In the genomic region with DNA sequence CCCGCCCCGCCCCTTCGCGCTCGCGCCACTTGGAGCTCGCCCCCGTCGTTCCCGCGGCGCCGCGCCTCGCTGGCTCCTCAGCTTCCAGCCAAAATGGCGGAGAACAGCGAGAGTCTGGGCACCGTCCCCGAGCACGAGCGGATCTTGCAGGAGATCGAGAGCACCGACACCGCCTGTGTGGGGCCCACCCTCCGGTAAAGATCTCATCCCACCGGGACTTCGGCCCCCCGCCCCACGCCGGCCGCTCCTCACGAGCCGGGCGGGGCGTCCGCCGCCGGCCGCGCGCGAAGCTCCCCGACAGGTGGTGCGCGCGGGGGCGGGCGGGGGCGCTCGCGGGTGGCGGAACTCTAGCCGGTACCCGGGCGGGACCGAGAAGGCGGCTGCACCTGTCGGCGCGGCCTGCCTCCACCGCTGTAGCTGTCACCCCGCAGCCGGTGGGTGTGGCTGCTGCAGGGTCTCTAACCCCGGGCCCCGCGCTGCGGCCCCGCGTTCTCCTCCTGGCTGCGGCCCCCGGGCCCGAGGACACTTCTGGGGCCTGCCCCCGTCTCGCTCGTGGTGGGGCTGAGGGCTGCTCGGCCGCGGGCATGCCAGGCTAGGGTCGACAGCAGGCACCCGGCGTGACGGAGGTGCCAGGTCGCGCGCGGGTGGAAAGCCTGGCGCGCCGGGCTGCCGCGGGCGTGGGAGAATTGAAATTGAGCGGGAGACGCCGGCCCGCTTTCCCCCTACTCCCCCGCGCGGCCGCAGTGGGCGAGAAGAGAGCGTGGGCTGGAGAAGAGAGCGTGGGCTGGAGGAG, we compare ENCODE assay signal across 8 cellular contexts. TPM values are rescaled to one million over a fixed set of nuclear protein-coding genes. Genes with fewer than 3 reads are reported as not detected.
DNase-seq lines count a peak whose midpoint lies in the region; ATAC-seq and TF ChIP-seq lines count a peak whose summit lies in the region.

A gene with protein sequence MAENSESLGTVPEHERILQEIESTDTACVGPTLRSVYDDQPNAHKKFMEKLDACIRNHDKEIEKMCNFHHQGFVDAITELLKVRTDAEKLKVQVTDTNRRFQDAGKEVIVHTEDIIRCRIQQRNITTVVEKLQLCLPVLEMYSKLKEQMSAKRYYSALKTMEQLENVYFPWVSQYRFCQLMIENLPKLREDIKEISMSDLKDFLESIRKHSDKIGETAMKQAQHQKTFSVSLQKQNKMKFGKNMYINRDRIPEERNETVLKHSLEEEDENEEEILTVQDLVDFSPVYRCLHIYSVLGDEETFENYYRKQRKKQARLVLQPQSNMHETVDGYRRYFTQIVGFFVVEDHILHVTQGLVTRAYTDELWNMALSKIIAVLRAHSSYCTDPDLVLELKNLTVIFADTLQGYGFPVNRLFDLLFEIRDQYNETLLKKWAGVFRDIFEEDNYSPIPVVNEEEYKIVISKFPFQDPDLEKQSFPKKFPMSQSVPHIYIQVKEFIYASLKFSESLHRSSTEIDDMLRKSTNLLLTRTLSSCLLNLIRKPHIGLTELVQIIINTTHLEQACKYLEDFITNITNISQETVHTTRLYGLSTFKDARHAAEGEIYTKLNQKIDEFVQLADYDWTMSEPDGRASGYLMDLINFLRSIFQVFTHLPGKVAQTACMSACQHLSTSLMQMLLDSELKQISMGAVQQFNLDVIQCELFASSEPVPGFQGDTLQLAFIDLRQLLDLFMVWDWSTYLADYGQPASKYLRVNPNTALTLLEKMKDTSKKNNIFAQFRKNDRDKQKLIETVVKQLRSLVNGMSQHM (plus strand): TSS at position 80 of the 793 bp plus-strand sequence. CDS start 14 bp downstream, at position 94.

- DNase-seq in AML-193 (lab: John Stamatoyannopoulos, UW) (peak; percentile 49 to 60), NCI-H460 (ENCODE audit: extremely low read depth, low read depth) (peak; percentile 80), coronary artery (ENCODE audit: low spot score) (peak; percentile 84), left kidney (ENCODE audit: low read depth, low spot score) (peak; percentile 95)
- peak; percentile 94 for DNase-seq in activated CD4-positive, alpha-beta T cell treated with anti-CD3 and anti-CD28 coated beads, Interleukin-2, amount 10 ng/mL, durations not matched to agents 24 days and 14 days
- peak; percentile 85 for DNase-seq in stimulated activated CD4-positive, alpha-beta T cell treated with anti-CD3 and anti-CD28 coated beads, Interleukin-1b, Interleukin-23, amount 100 ng/mL, for 48 hours

- H3K27ac Mint-ChIP-seq in activated CD4-positive, alpha-beta T cell treated with anti-CD3 and anti-CD28 coated beads, Interleukin-2, amount 10 ng/mL, durations not matched to agents 24 days and 14 days: peak within 1 kb of the TSS; percentile 87

- peaks cover 3% of the 10 kb centered on the region for H3K36me3 Mint-ChIP-seq in activated CD4-positive, alpha-beta T cell treated with anti-CD3 and anti-CD28 coated beads, Interleukin-2, amount 10 ng/mL, durations not matched to agents 24 days and 14 days (ENCODE audit: low read depth)

- H3K4me1 Mint-ChIP-seq in activated CD4-positive, alpha-beta T cell treated with anti-CD3 and anti-CD28 coated beads, Interleukin-2, amount 10 ng/mL, durations not matched to agents 24 days and 14 days: peaks cover 31% of the 10 kb centered on the region

- no peak for TF ChIP-seq CTCF in coronary artery (IDR thresholded peaks at IDR 0.05)

- peak; percentile 73 for ATAC-seq in GM18873 (IDR thresholded peaks at IDR 0.05; ENCODE audit: low FRiP score, unreplicated experiment)
- ATAC-seq in HG03135 (IDR thresholded peaks at IDR 0.05; ENCODE audit: unreplicated experiment): peak; percentile 77

- H3K4me3 ChIP-seq in coronary artery: peak within 1 kb of the TSS; percentile 96

- H3K4me3 Mint-ChIP-seq in activated CD4-positive, alpha-beta T cell treated with anti-CD3 and anti-CD28 coated beads, Interleukin-2, amount 10 ng/mL, durations not matched to agents 24 days and 14 days: peak within 1 kb of the TSS; percentile 81

- peaks cover 5% of the 10 kb centered on the region for H3K9me3 Mint-ChIP-seq in activated CD4-positive, alpha-beta T cell treated with anti-CD3 and anti-CD28 coated beads, Interleukin-2, amount 10 ng/mL, durations not matched to agents 24 days and 14 days

- H3K27me3 Mint-ChIP-seq in activated CD4-positive, alpha-beta T cell treated with anti-CD3 and anti-CD28 coated beads, Interleukin-2, amount 10 ng/mL, durations not matched to agents 24 days and 14 days: no peaks in the 10 kb centered on the region

- peak within 1 kb of the TSS; percentile 80 to 86 for H3K27ac ChIP-seq in coronary artery

- intact Hi-C loops in activated CD4-positive, alpha-beta T cell treated with anti-CD3 and anti-CD28 coated beads, Interleukin-2, amount 10 ng/mL, durations not matched to agents 24 days and 14 days (cut with micrococcal nuclease): loop anchor here (2.0 to 5.0 kb wide), 5 partner anchors 160 to 1436 kb away; a partner anchor contains a TSS

RNA-seq across cellular contexts. Expression of the gene that starts here (rescaled TPM):
- 32.9 and 37.7 TPM in 2 replicates for total RNA-seq in NCI-H460 (2014; rRNA removed; shearing (Covaris generic))
- 23.4 and 29.4 TPM in 2 replicates for polyA plus RNA-seq in NCI-H460 (2014; cell fraction: nucleus; rRNA removed)
- total RNA-seq in activated CD4-positive, alpha-beta T cell treated with anti-CD3 and anti-CD28 coated beads, Interleukin-2, amount 10 ng/mL, durations not matched to agents 24 days and 14 days: 13.1 and 14.2 TPM in 2 replicates

Comparison
In these comparisons a context has a peak if more than half of its experiments do, and no peak if none do; other contexts are left out.
1. Peak in every context shown above with its lines: DNase-seq, ATAC-seq, H3K4me3 ChIP-seq and H3K27ac ChIP-seq.